In genomic region chr7:32059289-32060045, GRCh38 we compare ENCODE assay signal across 1 cellular context.
TF ChIP-seq lines count a peak whose summit lies in the region.

No MANE protein-coding gene starts in this region.

TF ChIP-seq in IMR-90, 13 proteins besides CTCF, POLR2A, EP300 and RAD21 (continued from another document):
- no peak for TF ChIP-seq ELK1 (IDR thresholded peaks at IDR 0.05; ENCODE audit: borderline replicate concordance, low read depth, low read length)
- no peak for TF ChIP-seq BHLHE40 (IDR thresholded peaks at IDR 0.05; ENCODE audit: low read depth, low read length)
- TF ChIP-seq RFX5 (IDR thresholded peaks at IDR 0.05; ENCODE audit: low read depth, low read length) = no peak
- TF ChIP-seq MXI1 (IDR thresholded peaks at IDR 0.05; ENCODE audit: borderline replicate concordance, low read depth, low read length) = no peak
- TF ChIP-seq NFE2L2 (IDR thresholded peaks at IDR 0.05; ENCODE audit: low read depth, low read length) = no peak
- no peak for TF ChIP-seq MAZ (IDR thresholded peaks at IDR 0.05; ENCODE audit: borderline replicate concordance, low read depth, low read length)
- TF ChIP-seq RCOR1 (IDR thresholded peaks at IDR 0.05; ENCODE audit: insufficient replicate concordance, low read length) = no peak
- no peak for TF ChIP-seq FOS (IDR thresholded peaks at IDR 0.05; ENCODE audit: low read depth, low read length)
TF ChIP-seq in IMR-90: peak in this region for 0.
